ENCODE assay signal across 22 cellular contexts in genomic region chr7:48177271-48177670, GRCh38. TPM values are rescaled to one million over a fixed set of nuclear protein-coding genes. Genes with fewer than 3 reads are reported as not detected.
"Had no signal": no experiment of that assay in that cellular context is flagged by ENCODE, and none has a peak within 500 bp of the region (broad histone marks: within the 10 kb centered on the region; RNA-seq: fewer than 3 reads in every experiment).

No MANE protein-coding gene starts in this region.

- H3K36me3 ChIP-seq: left ventricle myocardium inferior, neural progenitor cell, ovary, transverse colon, upper lobe of left lung had no signal

- H3K4me1 ChIP-seq: left ventricle myocardium inferior, neural progenitor cell, transverse colon, upper lobe of left lung had no signal

- H3K9me3 ChIP-seq: left ventricle myocardium inferior, ovary, transverse colon, upper lobe of left lung had no signal

- H3K4me3 ChIP-seq: left ventricle myocardium inferior, lung, neural progenitor cell, ovary, skin epidermis, transverse colon, upper lobe of left lung had no signal

- H3K27ac ChIP-seq: left ventricle myocardium inferior, neural progenitor cell, ovary, skin epidermis, transverse colon, upper lobe of left lung had no signal

- DNase-seq: islet precursor cell; left ventricle myocardium inferior; mesendoderm; naive B cell; natural killer cell; nephron progenitor cell; ovary; retina; right cardiac atrium; stimulated activated CD4-positive, alpha-beta T cell treated with anti-CD3 and anti-CD28 coated beads, Interleukin-12 subunit alpha, Interleukin-12 subunit beta, amount 100 ng/mL, for 4 hours; stimulated activated CD4-positive, alpha-beta T cell treated with anti-CD3 and anti-CD28 coated beads, Interleukin-15, amount 100 ng/mL, for 24 hours; stimulated activated CD4-positive, alpha-beta T cell treated with anti-CD3 and anti-CD28 coated beads, Interleukin-2, amount 100 ng/mL, for 24 hours; stimulated activated CD4-positive, alpha-beta T cell treated with anti-CD3 and anti-CD28 coated beads, Interleukin-4, amount 100 ng/mL, for 1 hour; stimulated activated naive CD4-positive, alpha-beta T cell treated with Interleukin-2 at 50 U/mL for 16 hours; stimulated activated naive CD8-positive, alpha-beta T cell treated with anti-CD3 and anti-CD28 coated beads, Interleukin-15, amount 100 ng/mL, for 72 hours; substantia nigra; transverse colon had no signal

- H2AFZ ChIP-seq: neural progenitor cell had no signal

- ATAC-seq: natural killer cell; right cardiac atrium; sciatic nerve; stimulated activated naive CD8-positive, alpha-beta T cell treated with anti-CD3 and anti-CD28 coated beads, Interleukin-15, amount 100 ng/mL, for 72 hours had no signal

- H3K9ac ChIP-seq: neural progenitor cell had no signal

- H3K4me2 ChIP-seq: neural progenitor cell had no signal

- H3K27me3 ChIP-seq: neural progenitor cell, ovary, transverse colon, upper lobe of left lung had no signal

RNA-seq across cellular contexts. Expression of gene ABCA13, which starts 6.0 kb away (rescaled TPM):
- total RNA-seq: left ventricle myocardium inferior, right cardiac atrium had no signal
- polyA plus RNA-seq: right cardiac atrium had no signal
